8 cellular contexts compared by ENCODE assay signal in genomic region chr20:3796477-3797225, GRCh38. TPM values are rescaled to one million over a fixed set of nuclear protein-coding genes. Genes with fewer than 3 reads are reported as not detected.
DNase-seq lines count a peak whose midpoint lies in the region; ATAC-seq and TF ChIP-seq lines count a peak whose summit lies in the region.

No MANE protein-coding gene starts in this region.

- intact Hi-C loops in Right ventricle myocardium superior (cut with DNase I) (no loop called here), PC-3 (cut with micrococcal nuclease) (loop anchor here (1.0 to 2.0 kb wide), 3 partner anchors 9 to 24 kb away; partner anchors contain the start of gene AP5S1)

- peak overlapping the region; percentile 98 for H3K4me2 ChIP-seq in PC-3 (ENCODE audit: low read length)
- peak overlapping the region; percentile 45 for H3K4me2 ChIP-seq in parathyroid adenoma (ENCODE audit: low read length)

- peaks cover 53% of the 10 kb centered on the region for H3K79me2 ChIP-seq in PC-3 (ENCODE audit: low read length)
- peaks cover 3% of the 10 kb centered on the region for H3K79me2 ChIP-seq in parathyroid adenoma

- no peaks in the 10 kb centered on the region for H3K9me2 ChIP-seq in PC-3 (replicated peaks; ENCODE audit: low read length)

- H3K27me3 ChIP-seq in cardiac muscle cell = no peaks in the 10 kb centered on the region
- H3K27me3 ChIP-seq in PC-3 (ENCODE audit: low read length) = no peaks in the 10 kb centered on the region
- no peaks in the 10 kb centered on the region for H3K27me3 ChIP-seq in parathyroid adenoma (ENCODE audit: control insufficient read depth, insufficient read depth, low read length)

- POLR2A ChIA-PET in PC-3 (lab: Charles Lee; ENCODE audit: unreplicated experiment) = no interaction called here

- H3K9me3 ChIP-seq in cardiac muscle cell (ENCODE audit: low read depth) (no peaks in the 10 kb centered on the region), PC-3 (ENCODE audit: low read length) (no peaks in the 10 kb centered on the region), parathyroid adenoma (ENCODE audit: control insufficient read depth, low read length) (no peaks in the 10 kb centered on the region)

- H4K20me1 ChIP-seq in PC-3 (ENCODE audit: low read length) = no peaks in the 10 kb centered on the region

- no peak for ATAC-seq in Right ventricle myocardium superior (ENCODE audit: poor library complexity)
- ATAC-seq in PC-3 = peak; percentile 10
- ATAC-seq in HG03457 (IDR thresholded peaks at IDR 0.05; ENCODE audit: unreplicated experiment) = no peak

- H3K36me3 ChIP-seq in cardiac muscle cell = no peaks in the 10 kb centered on the region
- peaks cover 38% of the 10 kb centered on the region for H3K36me3 ChIP-seq in PC-3 (ENCODE audit: low read depth, low read length)
- H3K36me3 ChIP-seq in parathyroid adenoma (ENCODE audit: control insufficient read depth, insufficient read depth, low read length) = no peaks in the 10 kb centered on the region

- DNase-seq in cardiac muscle cell (ENCODE audit: low read depth in 1 of 2, low spot score in 1 of 2) (no peak), Right ventricle myocardium superior (no peak), PC-3 (no peak), epithelial cell of esophagus (ENCODE audit: low read depth) (no peak), cerebellar nuclear complex (lab: John Stamatoyannopoulos, UW) (no peak), NCI-H2107 treated with DMSO at 0.1 percent for 48 hours (lab: John Stamatoyannopoulos, UW; ENCODE audit: unreplicated experiment) (no peak)

- CTCF ChIA-PET in PC-3 (lab: Charles Lee) = interaction anchor here (0.6 to 1.2 kb wide), 3 partner anchors 10 to 53 kb away, joined by 3 to 5 read pairs (median 3); partner anchors contain the start of gene CENPB

- H3K4me3 ChIP-seq in cardiac muscle cell = peak overlapping the region; percentile 49
- peak overlapping the region; percentile 99 for H3K4me3 ChIP-seq in PC-3 (ENCODE audit: low read length)
- H3K4me3 ChIP-seq in epithelial cell of esophagus (ENCODE audit: low read length) = peak overlapping the region; percentile 66
- no peak overlapping the region for H3K4me3 ChIP-seq in parathyroid adenoma (ENCODE audit: low read depth, low read length)

- no TSS peak for BruUV-seq in PC-3 (replicated peaks; lab: Mats Ljungman, UMichigan)

- H3K9ac ChIP-seq in PC-3 (ENCODE audit: low read length) (peak overlapping the region; percentile 95), parathyroid adenoma (no peak overlapping the region)

- TF ChIP-seq CTCF in cardiac muscle cell (IDR thresholded peaks at IDR 0.05; ENCODE audit: low read depth, low read length) (no peak), PC-3 (conservative IDR thresholded peaks at IDR 0.05; ENCODE audit: low read depth, low read length) (no peak), epithelial cell of esophagus (IDR thresholded peaks at IDR 0.05; ENCODE audit: insufficient read depth, low read depth, low read length, missing control alignments) (no peak), parathyroid adenoma (IDR thresholded peaks at IDR 0.05) (no peak)

- H2AFZ ChIP-seq in PC-3 (ENCODE audit: low read length) = no peak overlapping the region
- peak overlapping the region; percentile 28 for H2AFZ ChIP-seq in parathyroid adenoma

- H3K27ac ChIP-seq in cardiac muscle cell = no peak overlapping the region
- peak overlapping the region; percentile 64 for H3K27ac ChIP-seq in PC-3 (ENCODE audit: low read length)
- H3K27ac ChIP-seq in parathyroid adenoma = no peak overlapping the region

- H3K4me1 ChIP-seq in cardiac muscle cell (ENCODE audit: low read depth) = peaks cover 10% of the 10 kb centered on the region
- H3K4me1 ChIP-seq in PC-3 (ENCODE audit: insufficient read depth, low read length) = peaks cover 26% of the 10 kb centered on the region
- peaks cover 10% of the 10 kb centered on the region for H3K4me1 ChIP-seq in parathyroid adenoma

- H3F3A ChIP-seq in PC-3 (ENCODE audit: low read length, unreplicated experiment) = no peaks in the 10 kb centered on the region

RNA-seq across cellular contexts. Expression of gene CDC25B, which starts 0.5 kb away (rescaled TPM):
- total RNA-seq in cardiac muscle cell (16.9 and 59.9 TPM in 2 replicates), Right ventricle myocardium superior (5.7 TPM), PC-3 (2014; rRNA removed) (89.7 and 106 TPM in 2 replicates)
- 9.7 and 31.7 TPM in 2 replicates for polyA plus RNA-seq in cardiac muscle cell

RNA-seq across cellular contexts. Expression of gene CENPB, which starts 10.1 kb away (rescaled TPM):
- total RNA-seq in cardiac muscle cell (45.0 and 47.6 TPM in 2 replicates), Right ventricle myocardium superior (68.3 TPM), PC-3 (2014; rRNA removed) (213 and 276 TPM in 2 replicates)
- polyA plus RNA-seq in cardiac muscle cell = 10.5 and 12.5 TPM in 2 replicates

RNA-seq across cellular contexts. Expression of gene SPEF1, which starts 15.4 kb away (rescaled TPM):
- total RNA-seq in cardiac muscle cell (0.95 and 1.6 TPM in 2 replicates), Right ventricle myocardium superior (0.32 TPM), PC-3 (2014; rRNA removed) (2.0 and 2.6 TPM in 2 replicates)
- polyA plus RNA-seq in cardiac muscle cell = 0.61 and 1.2 TPM in 2 replicates

RNA-seq across cellular contexts. Expression of gene AP5S1, which starts 23.7 kb away (rescaled TPM):
- 7.6 and 15.5 TPM in 2 replicates for total RNA-seq in cardiac muscle cell
- polyA plus RNA-seq in cardiac muscle cell = 4.7 and 22.9 TPM in 2 replicates
- total RNA-seq in Right ventricle myocardium superior = 11.0 TPM
- 28.5 and 31.4 TPM in 2 replicates for total RNA-seq in PC-3 (2014; rRNA removed)

RNA-seq across cellular contexts. Expression of gene ADISSP, which starts 29.1 kb away (rescaled TPM):
- 22.5 and 24.1 TPM in 2 replicates for total RNA-seq in cardiac muscle cell
- 38.5 and 45.3 TPM in 2 replicates for polyA plus RNA-seq in cardiac muscle cell
- 11.3 TPM for total RNA-seq in Right ventricle myocardium superior
- 244 and 307 TPM in 2 replicates for total RNA-seq in PC-3 (2014; rRNA removed)
